In the genomic region with DNA sequence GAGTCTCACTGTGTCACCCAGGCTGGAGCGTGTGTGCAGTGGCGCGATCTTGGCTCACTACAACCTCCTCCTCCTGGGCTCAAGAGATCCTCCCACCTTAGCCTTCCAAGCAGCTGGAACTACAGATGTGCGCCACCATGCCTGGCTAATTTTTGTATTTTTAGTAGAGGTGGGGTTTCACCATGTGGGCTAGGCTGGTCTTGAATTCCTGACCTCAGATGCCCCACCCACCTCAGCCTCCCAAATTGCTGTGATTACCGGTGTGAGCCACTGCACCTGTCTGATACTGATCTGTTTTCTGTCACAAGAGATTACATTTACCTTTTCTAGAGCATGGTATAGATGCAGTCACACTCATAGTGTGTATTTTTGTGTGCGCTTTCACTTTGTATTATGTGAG, we compare ENCODE assay signal across 22 cellular contexts.
"Had no signal": no experiment of that assay in that cellular context is flagged by ENCODE, and none has a peak within 500 bp of the region (broad histone marks: within the 10 kb centered on the region; RNA-seq: fewer than 3 reads in every experiment).

No MANE protein-coding gene starts in this region.

- H3K27ac ChIP-seq: brain microvascular endothelial cell, gastroesophageal sphincter, hepatocyte, ovary, right lobe of liver, upper lobe of left lung, vagina, VCaP had no signal

- DNase-seq: activated CD4-positive, alpha-beta T cell treated with anti-CD3 and anti-CD28 coated beads, Interleukin-2, amount 10 ng/mL, durations not matched to agents 24 days and 14 days; activated CD8-positive, alpha-beta memory T cell treated with anti-CD3 and anti-CD28 coated beads, Interleukin-2, amount 10 ng/mL, durations not matched to agents 7 days and 5 days; activated CD8-positive, alpha-beta T cell treated with anti-CD3 and anti-CD28 coated beads, Interleukin-2, amount 10 ng/mL, durations not matched to agents 7 days and 5 days; activated gamma-delta T cell; activated naive CD4-positive, alpha-beta T cell treated with anti-CD3 and anti-CD28 coated beads, Interleukin-2, amount 10 ng/mL, durations not matched to agents 7 days and 5 days; activated naive CD8-positive, alpha-beta T cell treated with anti-CD3 and anti-CD28 coated beads, Interleukin-2, amount 10 ng/mL, durations not matched to agents 7 days and 5 days; brain microvascular endothelial cell; effector CD8-positive, alpha-beta T cell; left colon; naive B cell; ovary; right lobe of liver; stimulated activated CD4-positive, alpha-beta T cell treated with anti-CD3 and anti-CD28 coated beads, Interleukin-4, amount 100 ng/mL, for 1 hour; stimulated activated naive CD8-positive, alpha-beta T cell treated with anti-CD3 and anti-CD28 coated beads, Interleukin-15, Interleukin-2, amounts not matched to agents 100 U/mL and 50 U/mL, for 24 hours; SW 1271; T-helper 9 cell; upper lobe of left lung had no signal

- ATAC-seq: activated CD4-positive, CD25-positive, alpha-beta regulatory T cell treated with anti-CD3 and anti-CD28 coated beads, Interleukin-2, amount 50 U/mL, for 24 hours; activated CD8-positive, alpha-beta memory T cell treated with anti-CD3 and anti-CD28 coated beads, Interleukin-2, amount 10 ng/mL, durations not matched to agents 7 days and 5 days; activated CD8-positive, alpha-beta T cell treated with anti-CD3 and anti-CD28 coated beads, Interleukin-2, amount 10 ng/mL, durations not matched to agents 7 days and 5 days; gastroesophageal sphincter; left colon; right lobe of liver; stimulated activated naive CD8-positive, alpha-beta T cell treated with anti-CD3 and anti-CD28 coated beads, Interleukin-15, Interleukin-2, amounts not matched to agents 100 U/mL and 50 U/mL, for 24 hours had no signal
